ENCODE assay signal across 8 cellular contexts in the genomic region with DNA sequence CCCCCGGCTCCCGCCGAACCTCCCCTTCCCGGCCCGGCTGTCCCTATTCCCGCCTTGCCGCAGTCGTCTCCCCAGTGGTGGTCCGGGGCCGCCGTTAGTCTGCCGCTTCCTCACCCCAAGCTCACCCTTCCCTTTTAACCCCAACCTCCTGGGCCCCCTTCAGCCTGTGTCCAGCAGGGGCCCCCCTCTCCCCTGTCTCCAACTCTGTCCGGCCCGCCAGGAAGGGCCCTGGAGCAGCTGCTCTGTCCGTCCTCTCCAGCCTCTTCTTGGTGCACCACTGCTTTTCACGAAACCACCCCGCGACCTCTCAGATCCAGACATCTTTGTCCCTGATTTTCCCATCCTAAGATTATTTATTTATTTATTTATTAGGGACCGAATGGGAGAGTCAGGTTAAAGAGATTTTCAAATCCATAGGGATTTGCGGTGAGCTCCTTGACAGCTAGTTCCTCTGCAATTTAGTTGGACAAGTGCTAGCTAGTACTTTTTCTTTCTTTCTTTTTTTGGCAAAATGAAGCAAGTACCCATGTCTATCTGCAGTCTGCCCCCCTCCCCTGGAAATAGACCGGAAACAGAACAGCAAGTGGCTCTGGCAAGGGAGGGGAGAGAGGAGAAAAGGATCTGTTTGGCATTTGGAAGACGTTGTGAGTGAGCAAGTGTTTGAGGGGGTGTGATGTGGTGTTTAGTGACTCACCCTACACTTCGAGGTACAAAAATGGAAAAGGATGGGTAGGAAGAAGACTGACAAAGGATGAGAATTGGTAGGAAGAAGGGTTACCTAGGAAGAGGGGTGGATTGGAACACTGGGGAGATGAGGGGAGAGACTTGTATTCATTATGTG. TPM values are rescaled to one million over a fixed set of nuclear protein-coding genes. Genes with fewer than 3 reads are reported as not detected.
DNase-seq lines count a peak whose midpoint lies in the region; ATAC-seq and TF ChIP-seq lines count a peak whose summit lies in the region.

No MANE protein-coding gene starts in this region.

- peak overlapping the region; percentile 4 to 98 for H3K27ac Mint-ChIP-seq in stimulated activated naive CD8-positive, alpha-beta T cell treated with anti-CD3 and anti-CD28 coated beads, Interleukin-15, amount 100 ng/mL, for 72 hours

- peak overlapping the region; percentile 78 to 89 for H3K4me3 Mint-ChIP-seq in stimulated activated naive CD8-positive, alpha-beta T cell treated with anti-CD3 and anti-CD28 coated beads, Interleukin-15, amount 100 ng/mL, for 72 hours

- peaks cover 22% of the 10 kb centered on the region for H3K36me3 ChIP-seq in SJSA1

- peak overlapping the region; percentile 68 for H3K4me3 ChIP-seq in SJSA1
- H3K4me3 ChIP-seq in coronary artery: peak overlapping the region; percentile 99

- peak overlapping the region; percentile 47 for H3K27ac ChIP-seq in SJSA1
- H3K27ac ChIP-seq in coronary artery: peak overlapping the region; percentile 68 to 92

- DNase-seq in NCI-H345 (lab: John Stamatoyannopoulos, UW): peak; percentile 65
- no peak for DNase-seq in NCI-H345 treated with DMSO at 0.1 percent for 48 hours (lab: John Stamatoyannopoulos, UW; ENCODE audit: unreplicated experiment)
- peak; percentile 56 for DNase-seq in HuH-7.5 (ENCODE audit: low spot score)
- peak in 1 of 2 experiments; percentile 59 for DNase-seq in SJSA1 (ENCODE audit: low read depth in 1 of 2, low spot score in 2 of 2)
- no peak for DNase-seq in coronary artery (ENCODE audit: low spot score)
- DNase-seq in left lobe of liver (ENCODE audit: low spot score): no peak
- DNase-seq in stimulated activated naive CD8-positive, alpha-beta T cell treated with anti-CD3 and anti-CD28 coated beads, Interleukin-15, amount 100 ng/mL, for 72 hours: peak in 1 of 2 donors; percentile 35

- H3K4me1 Mint-ChIP-seq in stimulated activated naive CD8-positive, alpha-beta T cell treated with anti-CD3 and anti-CD28 coated beads, Interleukin-15, amount 100 ng/mL, for 72 hours: peaks cover 39% of the 10 kb centered on the region

- H3K9me3 Mint-ChIP-seq in stimulated activated naive CD8-positive, alpha-beta T cell treated with anti-CD3 and anti-CD28 coated beads, Interleukin-15, amount 100 ng/mL, for 72 hours: no peaks in the 10 kb centered on the region

- ATAC-seq in GM21723 (IDR thresholded peaks at IDR 0.05; ENCODE audit: unreplicated experiment): peak; percentile 50
- ATAC-seq in left lobe of liver: peak; percentile 65
- ATAC-seq in stimulated activated naive CD8-positive, alpha-beta T cell treated with anti-CD3 and anti-CD28 coated beads, Interleukin-15, amount 100 ng/mL, for 72 hours: peak; percentile 53

- no peaks in the 10 kb centered on the region for H3K27me3 Mint-ChIP-seq in stimulated activated naive CD8-positive, alpha-beta T cell treated with anti-CD3 and anti-CD28 coated beads, Interleukin-15, amount 100 ng/mL, for 72 hours

- H3K4me1 ChIP-seq in SJSA1 (replicated peaks): peaks cover 4% of the 10 kb centered on the region; the same call in 1 of the 2 replicates

- H3K27me3 ChIP-seq in SJSA1 (replicated peaks): no peaks in the 10 kb centered on the region

- no peak for TF ChIP-seq CTCF in coronary artery (IDR thresholded peaks at IDR 0.05)

- no peaks in the 10 kb centered on the region for H3K9me3 ChIP-seq in SJSA1 (replicated peaks)

RNA-seq across cellular contexts. Expression of a gene that starts 0.6 kb away (rescaled TPM):
- 47.7 and 64.1 TPM in 2 replicates for total RNA-seq in SJSA1 (2014; rRNA removed; shearing (Covaris generic))
- 8.8 TPM for total RNA-seq in left lobe of liver

RNA-seq across cellular contexts. Expression of a gene that starts 0.8 kb away (rescaled TPM):
- total RNA-seq in SJSA1 (2014; rRNA removed; shearing (Covaris generic)): 16.9 and 18.3 TPM in 2 replicates
- 5.0 TPM for total RNA-seq in left lobe of liver

RNA-seq across cellular contexts. Expression of a gene that starts 22.6 kb away (rescaled TPM):
- total RNA-seq in SJSA1 (2014; rRNA removed; shearing (Covaris generic)): 7.8 and 10.9 TPM in 2 replicates
- 8.1 TPM for total RNA-seq in left lobe of liver

RNA-seq across cellular contexts. Expression of a gene that starts 23.0 kb away (rescaled TPM):
- total RNA-seq in SJSA1 (2014; rRNA removed; shearing (Covaris generic)): 10.0 and 10.6 TPM in 2 replicates
- 10.4 TPM for total RNA-seq in left lobe of liver

Comparison
In these comparisons a context has a peak if more than half of its experiments do, and no peak if none do; other contexts are left out.
1. DNase-seq: peak in NCI-H345 (single experiment) and HuH-7.5 (single experiment); none in NCI-H345 treated with DMSO at 0.1 percent for 48 hours (single experiment), coronary artery (single experiment) and left lobe of liver (single experiment).
2. Peak in every context shown above with its lines, with median percentiles within 50 percentile points of each other: ATAC-seq.